ENCODE assay signal across 11 cellular contexts in genomic region chr10:92990615-92991014, GRCh38.
A peak's percentile ranks its signal among the peaks of the same experiment; 100 is the strongest.
DNase-seq lines count a peak whose midpoint lies in the region; ATAC-seq and TF ChIP-seq lines count a peak whose summit lies in the region.
"Had no signal": no experiment of that assay in that cellular context is flagged by ENCODE, and none has a peak within 500 bp of the region (broad histone marks: within the 10 kb centered on the region; RNA-seq: fewer than 3 reads in every experiment).

No MANE protein-coding gene starts in this region.

- no peaks in the 10 kb centered on the region for H3K79me2 ChIP-seq in PC-3 (ENCODE audit: low read length)
- H3K79me2 ChIP-seq in trophoblast cell (ENCODE audit: control insufficient read depth, insufficient read depth, low read length, poor library complexity): no peaks in the 10 kb centered on the region

- no TSS peak for BruUV-seq in PC-3 (replicated peaks; lab: Mats Ljungman, UMichigan)

- H2BK12ac ChIP-seq in trophoblast cell (ENCODE audit: low read length): no peak overlapping the region

- no peak for ATAC-seq in PC-3
- ATAC-seq: naive thymus-derived CD4-positive, alpha-beta T cell had no signal

- H3K4ac ChIP-seq in trophoblast cell (ENCODE audit: low read depth, low read length): no peak overlapping the region

- TF ChIP-seq EP300 in tibial nerve (IDR thresholded peaks at IDR 0.05): no peak

- no peak overlapping the region for H3K18ac ChIP-seq in trophoblast cell (ENCODE audit: low read length)

- DNase-seq in GF-D8 (lab: John Stamatoyannopoulos, UW) (peak; percentile 2), GM20000 (ENCODE audit: low spot score) (peak; percentile 26), PC-3 (peak; percentile 25), fibroblast of villous mesenchyme (ENCODE audit: low read depth) (peak; percentile 33), Peyer's patch (no peak), NCI-H2227 (lab: John Stamatoyannopoulos, UW; ENCODE audit: unreplicated experiment) (no peak), trophoblast cell (no peak), tibial nerve (ENCODE audit: low spot score in 2 of 2) (no peak)
- DNase-seq: naive thymus-derived CD4-positive, alpha-beta T cell; NCI-H1436 had no signal

- no peak overlapping the region for H3K14ac ChIP-seq in trophoblast cell (ENCODE audit: low read length)

- no peaks in the 10 kb centered on the region for H3K79me1 ChIP-seq in trophoblast cell (ENCODE audit: low read length)

- no peak overlapping the region for H2AK5ac ChIP-seq in trophoblast cell (ENCODE audit: low read length)

- H2AFZ ChIP-seq in PC-3 (ENCODE audit: low read length) (no peak overlapping the region), trophoblast cell (ENCODE audit: insufficient read depth, low read length, poor library complexity) (no peak overlapping the region)

- POLR2A ChIA-PET in PC-3 (lab: Charles Lee; ENCODE audit: unreplicated experiment): no interaction called here

- no peak overlapping the region for H2BK5ac ChIP-seq in trophoblast cell (ENCODE audit: low read depth, low read length, poor library complexity)

- WGBS in trophoblast cell (ENCODE audit: extremely low coverage, insufficient coverage, insufficient read length): no CpG with 5 or more reads among the region's 1 CpG
- 23 to 40% methylated on average over 1 of the region's 1 CpG for WGBS in tibial nerve, 2 donors

- no peak for TF ChIP-seq CTCF in GM20000 (IDR thresholded peaks at IDR 0.05; ENCODE audit: extremely low read depth, missing control alignments)
- TF ChIP-seq CTCF in PC-3 (conservative IDR thresholded peaks at IDR 0.05; ENCODE audit: low read depth, low read length): no peak
- TF ChIP-seq CTCF in fibroblast of villous mesenchyme (IDR thresholded peaks at IDR 0.05; ENCODE audit: insufficient read depth, low read depth, low read length): no peak
- no peak for TF ChIP-seq CTCF in Peyer's patch (IDR thresholded peaks at IDR 0.05)
- no peak for TF ChIP-seq CTCF in tibial nerve (IDR thresholded peaks at IDR 0.05)

- no peaks in the 10 kb centered on the region for H3F3A ChIP-seq in PC-3 (ENCODE audit: low read length, unreplicated experiment)

- H3K23ac ChIP-seq in trophoblast cell (ENCODE audit: low read length): no peak overlapping the region

- CTCF ChIA-PET in PC-3 (lab: Charles Lee): no interaction called here

- H3K27ac ChIP-seq in PC-3 (ENCODE audit: low read length): no peak overlapping the region
- H3K27ac ChIP-seq in Peyer's patch: no peak overlapping the region
- no peak overlapping the region for H3K27ac ChIP-seq in trophoblast cell (ENCODE audit: low read depth, low read length)
- no peak overlapping the region for H3K27ac ChIP-seq in tibial nerve
- H3K27ac ChIP-seq: RWPE1 had no signal

- H3K4me1 ChIP-seq in PC-3 (ENCODE audit: insufficient read depth, low read length) (no peaks in the 10 kb centered on the region), Peyer's patch (no peaks in the 10 kb centered on the region), trophoblast cell (ENCODE audit: control insufficient read depth in 1 of 2, insufficient read depth in 2 of 2, low read length in 2 of 2) (no peaks in the 10 kb centered on the region), tibial nerve (no peaks in the 10 kb centered on the region)

- no peak overlapping the region for H2BK120ac ChIP-seq in trophoblast cell (ENCODE audit: insufficient read depth, low read length, poor library complexity)

- no peak for TF ChIP-seq POLR2A in Peyer's patch (IDR thresholded peaks at IDR 0.05)
- TF ChIP-seq POLR2A in tibial nerve (IDR thresholded peaks at IDR 0.05): no peak

- no peaks in the 10 kb centered on the region for H3K27me3 ChIP-seq in PC-3 (ENCODE audit: low read length)
- H3K27me3 ChIP-seq in Peyer's patch: no peaks in the 10 kb centered on the region
- H3K27me3 ChIP-seq in trophoblast cell (ENCODE audit: insufficient read depth, low read length): no peaks in the 10 kb centered on the region
- H3K27me3 ChIP-seq in tibial nerve: no peaks in the 10 kb centered on the region

- no peak overlapping the region for H4K8ac ChIP-seq in trophoblast cell (ENCODE audit: low read depth, low read length)

- H3K9me2 ChIP-seq in PC-3 (replicated peaks; ENCODE audit: low read length): no peaks in the 10 kb centered on the region

- H3K36me3 ChIP-seq in PC-3 (ENCODE audit: low read depth, low read length): no peaks in the 10 kb centered on the region
- no peaks in the 10 kb centered on the region for H3K36me3 ChIP-seq in Peyer's patch
- H3K36me3 ChIP-seq in trophoblast cell (ENCODE audit: control insufficient read depth in 1 of 2, insufficient read depth in 2 of 2, low read length in 2 of 2): no peaks in the 10 kb centered on the region
- no peaks in the 10 kb centered on the region for H3K36me3 ChIP-seq in tibial nerve

- H3K9ac ChIP-seq in PC-3 (ENCODE audit: low read length): no peak overlapping the region
- no peak overlapping the region for H3K9ac ChIP-seq in trophoblast cell (ENCODE audit: low read length)

- no peaks in the 10 kb centered on the region for H3K9me3 ChIP-seq in PC-3 (ENCODE audit: low read length)
- H3K9me3 ChIP-seq in Peyer's patch: no peaks in the 10 kb centered on the region
- H3K9me3 ChIP-seq in trophoblast cell (ENCODE audit: insufficient read depth, low read depth, low read length): no peaks in the 10 kb centered on the region
- no peaks in the 10 kb centered on the region for H3K9me3 ChIP-seq in tibial nerve

- H4K12ac ChIP-seq in trophoblast cell (ENCODE audit: low read depth, low read length): no peak overlapping the region

- H3K4me2 ChIP-seq in PC-3 (ENCODE audit: low read length) (no peak overlapping the region), trophoblast cell (ENCODE audit: low read length) (no peak overlapping the region)

- H3K4me3 ChIP-seq in PC-3 (ENCODE audit: low read length) (no peak overlapping the region), fibroblast of villous mesenchyme (ENCODE audit: low read depth, low read length) (no peak overlapping the region), Peyer's patch (no peak overlapping the region), trophoblast cell (ENCODE audit: low read depth, low read length) (no peak overlapping the region), tibial nerve (no peak overlapping the region)

- no peaks in the 10 kb centered on the region for H4K20me1 ChIP-seq in PC-3 (ENCODE audit: low read length)

- intact Hi-C loops in PC-3 (cut with micrococcal nuclease): no loop called here

- no peak overlapping the region for H4K91ac ChIP-seq in trophoblast cell (ENCODE audit: low read depth, low read length)

Comparison
In these comparisons a context has a peak if more than half of its experiments do, and no peak if none do; other contexts are left out.
1. DNase-seq: peak in GF-D8 (single experiment), GM20000 (single experiment), PC-3 (single experiment) and fibroblast of villous mesenchyme (single experiment); none in Peyer's patch (0 of 3), NCI-H2227 (single experiment), trophoblast cell (0 of 2) and tibial nerve (0 of 2).